ENCODE assay signal across 19 cellular contexts in the genomic region with DNA sequence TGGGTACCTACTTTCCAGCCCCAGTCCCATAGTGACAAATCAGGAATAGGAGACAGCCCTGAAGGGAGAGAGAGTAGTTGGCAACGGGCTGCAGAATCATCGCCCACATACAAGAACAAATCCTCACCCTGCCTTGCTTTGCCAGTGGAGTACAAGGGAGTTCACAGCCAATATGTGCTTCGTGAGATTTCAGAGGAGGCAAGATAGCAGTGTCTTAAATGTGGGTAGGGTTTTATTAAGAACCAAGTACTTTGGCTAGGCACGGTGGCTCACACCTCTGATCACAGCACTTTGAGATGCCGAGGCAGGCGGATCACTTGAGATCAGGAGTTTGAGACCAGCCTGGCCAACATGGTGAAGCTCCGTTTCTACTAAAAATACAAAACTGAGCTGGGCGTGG. TPM values are rescaled to one million over a fixed set of nuclear protein-coding genes. Genes with fewer than 3 reads are reported as not detected.
DNase-seq lines count a peak whose midpoint lies in the region; TF ChIP-seq lines count a peak whose summit lies in the region.
"Had no signal": no experiment of that assay in that cellular context is flagged by ENCODE, and none has a peak within 500 bp of the region (broad histone marks: within the 10 kb centered on the region; RNA-seq: fewer than 3 reads in every experiment).

No MANE protein-coding gene starts in this region.

- no peaks in the 10 kb centered on the region for H3F3A ChIP-seq in PC-9 (ENCODE audit: insufficient read depth, low read depth)

- intact Hi-C loops in PC-9 (cut with micrococcal nuclease; ENCODE audit: unreplicated experiment), result no loop called here

- POLR2A ChIA-PET in PC-9 (lab: Charles Lee; ENCODE audit: unreplicated experiment), result no interaction called here

- TF ChIP-seq CTCF in PC-9 (conservative IDR thresholded peaks at IDR 0.05), result no peak

- H4K20me1 ChIP-seq in PC-9 (ENCODE audit: insufficient read depth), result no peaks in the 10 kb centered on the region
- H4K20me1 ChIP-seq: BLaER1 treated with 17β-estradiol and CSF1 and Interleukin-3, amounts not matched to agents 10 nM and 100 nM had no signal

- CTCF ChIA-PET in PC-9 (lab: Charles Lee), result no interaction called here

- no peaks in the 10 kb centered on the region for H3K36me3 ChIP-seq in PC-9 (ENCODE audit: low read depth)

- no peak overlapping the region for H3K27ac ChIP-seq in PC-9

- H3K4me3 ChIP-seq in PC-9, result no peak overlapping the region
- H3K4me3 ChIP-seq: BLaER1 treated with 17β-estradiol and CSF1 and Interleukin-3, amounts not matched to agents 10 nM and 100 nM; GM12878 had no signal

- 0 out of 2 replicates have a peak, but pooled peaks cover 2% of the 10 kb centered on the region for H3K9me2 ChIP-seq in PC-9 (ENCODE audit: insufficient read depth)

- no TSS peak for BruUV-seq in PC-9 (replicated peaks; lab: Mats Ljungman, UMichigan)

- H3K4me2 ChIP-seq in PC-9, result no peak overlapping the region
- H3K4me2 ChIP-seq: BLaER1 treated with 17β-estradiol and CSF1 and Interleukin-3, amounts not matched to agents 10 nM and 100 nM had no signal

- peaks cover 6% of the 10 kb centered on the region; the same call in 1 of the 2 replicates for H3K9me3 ChIP-seq in PC-9 (ENCODE audit: insufficient read depth, low read depth)

- 0 out of 2 replicates have a peak overlapping the region, but pooled peaks have one; percentile 18 for H2AFZ ChIP-seq in PC-9

- H3K79me2 ChIP-seq in PC-9 (ENCODE audit: low read depth), result no peaks in the 10 kb centered on the region

- H3K27me3 ChIP-seq in PC-9 (ENCODE audit: insufficient read depth, low read depth), result no peaks in the 10 kb centered on the region
- H3K27me3 ChIP-seq: BLaER1 treated with 17β-estradiol and CSF1 and Interleukin-3, amounts not matched to agents 10 nM and 100 nM had no signal

- H3K4me1 ChIP-seq in PC-9 (replicated peaks; ENCODE audit: insufficient read depth), result peaks cover 11% of the 10 kb centered on the region; the same call in 1 of the 2 replicates

- DNase-seq in PC-9 (no peak), mesenteric fat pad (ENCODE audit: low spot score) (peak; percentile 82), NCI-H1048 (lab: John Stamatoyannopoulos, UW) (no peak), activated gamma-delta T cell treated with Interleukin-2 at 50 U/mL for 16 hours (no peak), C1 segment of cervical spinal cord (lab: John Stamatoyannopoulos, UW) (no peak)
- DNase-seq: 8988T; ACHN; CD4-positive, alpha-beta memory T cell; CD4-positive, CD25-positive, alpha-beta regulatory T cell; CD8-positive, alpha-beta memory T cell; COR-L47; DMS 273 treated with DMSO at 0.1 percent for 48 hours; DMS153; DMS53; DMS79; DND-41; GDM1 had no signal

RNA-seq across cellular contexts. Expression of gene PKDCC, which starts 40.2 kb away (rescaled TPM):
- total RNA-seq in PC-9 (2021) (3.9 and 5.5 TPM in 2 replicates), mesenteric fat pad (289 TPM)
- total RNA-seq: CD4-positive, alpha-beta memory T cell; CD4-positive, CD25-positive, alpha-beta regulatory T cell had no signal

Comparison
In these comparisons a context has a peak if more than half of its experiments do, and no peak if none do; other contexts are left out.
1. RNA of gene PKDCC, which starts 40.2 kb away (total RNA-seq): 289 TPM in mesenteric fat pad (single experiment); 3.9 to 5.5 TPM in PC-9; every median in the first group is over 10 times any median in the second.